ENCODE assay signal across 10 cellular contexts in genomic region chr9:34197756-34198711, GRCh38. TPM values are rescaled to one million over a fixed set of nuclear protein-coding genes. Genes with fewer than 3 reads are reported as not detected.
A peak's percentile ranks its signal among the peaks of the same experiment; 100 is the strongest.
DNase-seq lines count a peak whose midpoint lies in the region; FAIRE-seq and TF ChIP-seq lines count a peak whose summit lies in the region.
"Had no signal": no experiment of that assay in that cellular context is flagged by ENCODE, and none has a peak within 500 bp of the region (broad histone marks: within the 10 kb centered on the region; RNA-seq: fewer than 3 reads in every experiment).

No MANE protein-coding gene starts in this region.

- WGBS in H9 (ENCODE audit: extremely low coverage, insufficient read length, low lambda C conversion rate): no CpG with 5 or more reads among the region's 6 CpGs
- 72 to 85% (median 76%) methylated on average over 6 of the region's 6 CpGs for WGBS in small intestine, 3 donors

- H3K4me1 ChIP-seq in H9 (ENCODE audit: insufficient read depth, low read length) (peaks cover 6% of the 10 kb centered on the region; the same call in 1 of the 2 replicates), small intestine (ENCODE audit: control insufficient read depth in 2 of 2, insufficient read depth in 1 of 2, low read depth in 1 of 2, low read length in 1 of 2) (peaks cover 0 to 4% of the 10 kb centered on the region in 2 donors)
- H3K4me1 ChIP-seq: Caco-2 had no signal

- no peak overlapping the region for H2BK120ac ChIP-seq in H9 (ENCODE audit: low read depth, low read length, poor library complexity, severe bottlenecking)

- no peak overlapping the region; a peak in 1 of 5 replicates for H3K4me3 Mint-ChIP-seq in H9

- H3K14ac ChIP-seq in H9 (ENCODE audit: insufficient read depth, low read length): peak overlapping the region; percentile 26; the same call in 1 of the 2 replicates

- peaks cover 7% of the 10 kb centered on the region; the same call in 1 of the 2 replicates for H3K79me2 ChIP-seq in H9 (ENCODE audit: insufficient read depth, low read length)

- H3K9me3 ChIP-seq in H9 (ENCODE audit: control insufficient read depth, low read depth, low read length) (no peaks in the 10 kb centered on the region), small intestine (ENCODE audit: control insufficient read depth, low read depth) (no peaks in the 10 kb centered on the region)
- H3K9me3 ChIP-seq: Caco-2 had no signal

- no peak overlapping the region for H2AFZ ChIP-seq in H9 (ENCODE audit: low read length)

- H4K91ac ChIP-seq in H9 (ENCODE audit: insufficient read length, low read depth, low read length): no peak overlapping the region

- H3K9me3 Mint-ChIP-seq in H9: no peaks in the 10 kb centered on the region

- H3K27me3 ChIP-seq in H9 (ENCODE audit: insufficient read depth, low read length): no peaks in the 10 kb centered on the region
- no peaks in the 10 kb centered on the region for H3K27me3 ChIP-seq in small intestine (ENCODE audit: control insufficient read depth in 2 of 2, insufficient read depth in 2 of 2, low read length in 2 of 2)

- no peak overlapping the region for H3K4me3 ChIP-seq in small intestine (ENCODE audit: low read depth in 1 of 2, low read length in 2 of 2)

- H3K36me3 ChIP-seq in small intestine (ENCODE audit: control insufficient read depth in 2 of 2, insufficient read depth in 2 of 2, low read length in 2 of 2): peaks cover 3 to 6% of the 10 kb centered on the region in 2 donors

- no peak overlapping the region for H3K9ac ChIP-seq in H9 (ENCODE audit: extremely low read depth, insufficient read length, low read length)

- H2BK20ac ChIP-seq in H9 (ENCODE audit: low read depth, low read length, poor library complexity, severe bottlenecking): no peak overlapping the region

- peak overlapping the region; percentile 3 for H3K27ac ChIP-seq in H9 (ENCODE audit: insufficient read length, low read depth, low read length)
- no peak overlapping the region for H3K27ac ChIP-seq in small intestine (ENCODE audit: low read depth in 1 of 2, low read length in 1 of 2)

- no peak overlapping the region for H3K4me2 ChIP-seq in H9 (ENCODE audit: insufficient read depth, insufficient read length, low read length)

- H4K20me1 ChIP-seq in H9 (ENCODE audit: control insufficient read depth, insufficient read depth, insufficient read length): no peaks in the 10 kb centered on the region

- no peaks in the 10 kb centered on the region for H3K79me1 ChIP-seq in H9 (ENCODE audit: insufficient read depth, low read depth, low read length, poor library complexity, severe bottlenecking)

- DNase-seq in A172 (ENCODE audit: low spot score): peak; percentile 27
- peak; percentile 90 for DNase-seq in H9
- DNase-seq in SW480 (ENCODE audit: low spot score): peak; percentile 30
- peak; percentile 76 for DNase-seq in iPS-NIHi11 (ENCODE audit: low spot score)
- DNase-seq in small intestine: no peak
- DNase-seq in effector CD8-positive, alpha-beta T cell (lab: John Stamatoyannopoulos, UW): no peak
- no peak for DNase-seq in GM13976 (ENCODE audit: low spot score)
- DNase-seq in SIG-M5 treated with dmso at 0.1 percent for 504 hours (lab: John Stamatoyannopoulos, UW; ENCODE audit: unreplicated experiment): no peak
- DNase-seq: Caco-2, NCI-H510A had no signal

- H3K4ac ChIP-seq in H9 (ENCODE audit: low read depth, low read length): no peak overlapping the region

- no peak overlapping the region for H2BK15ac ChIP-seq in H9 (ENCODE audit: low read depth, low read length)

- FAIRE-seq in small intestine (lab: Jason Lieb, UNC): no peak

- no peak overlapping the region for H3K23ac ChIP-seq in H9 (ENCODE audit: insufficient read length, low read depth, low read length)

- H3K23me2 ChIP-seq in H9 (ENCODE audit: insufficient read length, low read depth, low read length, poor library complexity, severe bottlenecking): no peaks in the 10 kb centered on the region

- H3K18ac ChIP-seq in H9 (ENCODE audit: insufficient read length, low read depth, low read length): no peak overlapping the region

- no peak overlapping the region for H2AK5ac ChIP-seq in H9 (ENCODE audit: insufficient read length, low read length)

- in situ Hi-C loops in GM13976 (cut with MboI; ENCODE audit: low sequenced_read_pairs, unreplicated experiment): no loop called here

- no peak overlapping the region for H3K56ac ChIP-seq in H9 (ENCODE audit: insufficient read length, low read depth, low read length)

- H2BK12ac ChIP-seq in H9 (ENCODE audit: insufficient read length, low read depth, low read length): no peak overlapping the region

- no peak overlapping the region for H4K8ac ChIP-seq in H9 (replicated peaks; ENCODE audit: insufficient read length, low read depth, low read length)

- peaks cover 22 to 31% of the 10 kb centered on the region in 2 experiments for H3K4me1 Mint-ChIP-seq in H9

- peak overlapping the region; percentile 94 to 98 (median 95) for H3K27ac Mint-ChIP-seq in H9

- no peak overlapping the region for H2BK5ac ChIP-seq in H9 (ENCODE audit: insufficient read length, low read length)

- peaks cover 2 to 16% (median 12%) of the 10 kb centered on the region in 3 experiments; a peak in 6 of 7 replicates for H3K36me3 Mint-ChIP-seq in H9 (ENCODE audit: insufficient read depth in 1 of 3, low read depth in 3 of 3)

- TF ChIP-seq CTCF in H9 (conservative IDR thresholded peaks at IDR 0.05): no peak
- no peak for TF ChIP-seq CTCF in GM13976 (IDR thresholded peaks at IDR 0.05; ENCODE audit: borderline replicate concordance, control extremely low read depth, extremely low read depth, insufficient read depth, missing control alignments)

- H3K27me3 Mint-ChIP-seq in H9 (ENCODE audit: low read depth): no peaks in the 10 kb centered on the region

- H3T11ph ChIP-seq in H9 (ENCODE audit: low read length): no peak overlapping the region

- no peak overlapping the region for H4K5ac ChIP-seq in H9 (ENCODE audit: insufficient read length, low read depth, low read length)

RNA-seq across cellular contexts. Expression of gene UBAP1, which starts 19.2 kb away (rescaled TPM):
- 40.0 and 46.1 TPM in 2 replicates for total RNA-seq in A172 (2014; rRNA removed; shearing (Covaris generic))
- 32.1 and 32.6 TPM in 2 replicates for total RNA-seq in H9 (2021)
- 10 to 100 TPM; 32.6 to 44.1 (median 34.0) TPM for polyA plus RNA-seq in small intestine

Comparison
In these comparisons a context has a peak if more than half of its experiments do, and no peak if none do; other contexts are left out.
1. DNase-seq: peak in A172 (single experiment), H9 (single experiment), SW480 (single experiment) and iPS-NIHi11 (single experiment); none in small intestine (single experiment), effector CD8-positive, alpha-beta T cell (single experiment), GM13976 (single experiment) and SIG-M5 treated with dmso at 0.1 percent for 504 hours (single experiment).